Comparison of ENCODE assay signal across 1 cellular context in the genomic region with DNA sequence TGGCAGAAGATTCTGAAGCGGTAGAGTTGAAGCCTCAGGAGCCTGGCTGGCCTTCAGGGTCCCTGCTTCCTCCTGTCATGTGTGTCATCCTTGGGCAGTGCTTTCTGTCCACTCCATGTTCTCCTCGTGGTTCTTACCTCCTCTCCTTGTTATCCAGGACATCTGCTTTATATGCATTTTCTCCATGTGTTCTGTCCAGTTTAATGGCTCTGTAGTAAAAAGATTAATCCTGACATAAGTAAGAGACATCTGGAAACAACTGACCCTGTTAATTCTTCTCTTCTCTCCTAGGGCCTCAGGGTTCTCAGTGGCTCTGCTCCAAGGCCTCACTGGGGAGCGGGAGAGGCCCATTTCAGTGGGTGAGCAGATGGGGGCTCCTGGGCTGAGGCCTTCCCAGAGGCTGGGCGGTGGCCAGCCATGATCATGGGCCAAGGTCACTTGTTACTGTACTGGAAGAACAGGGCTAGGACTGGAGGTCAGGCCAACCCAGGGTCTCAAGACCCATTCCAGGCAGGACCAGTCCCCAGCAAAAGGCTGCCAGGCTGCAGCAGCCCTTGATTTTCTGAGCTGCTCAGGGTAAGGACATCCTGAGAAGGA.
TF ChIP-seq lines count a peak whose summit lies in the region.

No MANE protein-coding gene starts in this region.

TF ChIP-seq in K562, 482 proteins besides CTCF, POLR2A, EP300 and RAD21 (continued from another document):
- TF ChIP-seq, protein P1, sequence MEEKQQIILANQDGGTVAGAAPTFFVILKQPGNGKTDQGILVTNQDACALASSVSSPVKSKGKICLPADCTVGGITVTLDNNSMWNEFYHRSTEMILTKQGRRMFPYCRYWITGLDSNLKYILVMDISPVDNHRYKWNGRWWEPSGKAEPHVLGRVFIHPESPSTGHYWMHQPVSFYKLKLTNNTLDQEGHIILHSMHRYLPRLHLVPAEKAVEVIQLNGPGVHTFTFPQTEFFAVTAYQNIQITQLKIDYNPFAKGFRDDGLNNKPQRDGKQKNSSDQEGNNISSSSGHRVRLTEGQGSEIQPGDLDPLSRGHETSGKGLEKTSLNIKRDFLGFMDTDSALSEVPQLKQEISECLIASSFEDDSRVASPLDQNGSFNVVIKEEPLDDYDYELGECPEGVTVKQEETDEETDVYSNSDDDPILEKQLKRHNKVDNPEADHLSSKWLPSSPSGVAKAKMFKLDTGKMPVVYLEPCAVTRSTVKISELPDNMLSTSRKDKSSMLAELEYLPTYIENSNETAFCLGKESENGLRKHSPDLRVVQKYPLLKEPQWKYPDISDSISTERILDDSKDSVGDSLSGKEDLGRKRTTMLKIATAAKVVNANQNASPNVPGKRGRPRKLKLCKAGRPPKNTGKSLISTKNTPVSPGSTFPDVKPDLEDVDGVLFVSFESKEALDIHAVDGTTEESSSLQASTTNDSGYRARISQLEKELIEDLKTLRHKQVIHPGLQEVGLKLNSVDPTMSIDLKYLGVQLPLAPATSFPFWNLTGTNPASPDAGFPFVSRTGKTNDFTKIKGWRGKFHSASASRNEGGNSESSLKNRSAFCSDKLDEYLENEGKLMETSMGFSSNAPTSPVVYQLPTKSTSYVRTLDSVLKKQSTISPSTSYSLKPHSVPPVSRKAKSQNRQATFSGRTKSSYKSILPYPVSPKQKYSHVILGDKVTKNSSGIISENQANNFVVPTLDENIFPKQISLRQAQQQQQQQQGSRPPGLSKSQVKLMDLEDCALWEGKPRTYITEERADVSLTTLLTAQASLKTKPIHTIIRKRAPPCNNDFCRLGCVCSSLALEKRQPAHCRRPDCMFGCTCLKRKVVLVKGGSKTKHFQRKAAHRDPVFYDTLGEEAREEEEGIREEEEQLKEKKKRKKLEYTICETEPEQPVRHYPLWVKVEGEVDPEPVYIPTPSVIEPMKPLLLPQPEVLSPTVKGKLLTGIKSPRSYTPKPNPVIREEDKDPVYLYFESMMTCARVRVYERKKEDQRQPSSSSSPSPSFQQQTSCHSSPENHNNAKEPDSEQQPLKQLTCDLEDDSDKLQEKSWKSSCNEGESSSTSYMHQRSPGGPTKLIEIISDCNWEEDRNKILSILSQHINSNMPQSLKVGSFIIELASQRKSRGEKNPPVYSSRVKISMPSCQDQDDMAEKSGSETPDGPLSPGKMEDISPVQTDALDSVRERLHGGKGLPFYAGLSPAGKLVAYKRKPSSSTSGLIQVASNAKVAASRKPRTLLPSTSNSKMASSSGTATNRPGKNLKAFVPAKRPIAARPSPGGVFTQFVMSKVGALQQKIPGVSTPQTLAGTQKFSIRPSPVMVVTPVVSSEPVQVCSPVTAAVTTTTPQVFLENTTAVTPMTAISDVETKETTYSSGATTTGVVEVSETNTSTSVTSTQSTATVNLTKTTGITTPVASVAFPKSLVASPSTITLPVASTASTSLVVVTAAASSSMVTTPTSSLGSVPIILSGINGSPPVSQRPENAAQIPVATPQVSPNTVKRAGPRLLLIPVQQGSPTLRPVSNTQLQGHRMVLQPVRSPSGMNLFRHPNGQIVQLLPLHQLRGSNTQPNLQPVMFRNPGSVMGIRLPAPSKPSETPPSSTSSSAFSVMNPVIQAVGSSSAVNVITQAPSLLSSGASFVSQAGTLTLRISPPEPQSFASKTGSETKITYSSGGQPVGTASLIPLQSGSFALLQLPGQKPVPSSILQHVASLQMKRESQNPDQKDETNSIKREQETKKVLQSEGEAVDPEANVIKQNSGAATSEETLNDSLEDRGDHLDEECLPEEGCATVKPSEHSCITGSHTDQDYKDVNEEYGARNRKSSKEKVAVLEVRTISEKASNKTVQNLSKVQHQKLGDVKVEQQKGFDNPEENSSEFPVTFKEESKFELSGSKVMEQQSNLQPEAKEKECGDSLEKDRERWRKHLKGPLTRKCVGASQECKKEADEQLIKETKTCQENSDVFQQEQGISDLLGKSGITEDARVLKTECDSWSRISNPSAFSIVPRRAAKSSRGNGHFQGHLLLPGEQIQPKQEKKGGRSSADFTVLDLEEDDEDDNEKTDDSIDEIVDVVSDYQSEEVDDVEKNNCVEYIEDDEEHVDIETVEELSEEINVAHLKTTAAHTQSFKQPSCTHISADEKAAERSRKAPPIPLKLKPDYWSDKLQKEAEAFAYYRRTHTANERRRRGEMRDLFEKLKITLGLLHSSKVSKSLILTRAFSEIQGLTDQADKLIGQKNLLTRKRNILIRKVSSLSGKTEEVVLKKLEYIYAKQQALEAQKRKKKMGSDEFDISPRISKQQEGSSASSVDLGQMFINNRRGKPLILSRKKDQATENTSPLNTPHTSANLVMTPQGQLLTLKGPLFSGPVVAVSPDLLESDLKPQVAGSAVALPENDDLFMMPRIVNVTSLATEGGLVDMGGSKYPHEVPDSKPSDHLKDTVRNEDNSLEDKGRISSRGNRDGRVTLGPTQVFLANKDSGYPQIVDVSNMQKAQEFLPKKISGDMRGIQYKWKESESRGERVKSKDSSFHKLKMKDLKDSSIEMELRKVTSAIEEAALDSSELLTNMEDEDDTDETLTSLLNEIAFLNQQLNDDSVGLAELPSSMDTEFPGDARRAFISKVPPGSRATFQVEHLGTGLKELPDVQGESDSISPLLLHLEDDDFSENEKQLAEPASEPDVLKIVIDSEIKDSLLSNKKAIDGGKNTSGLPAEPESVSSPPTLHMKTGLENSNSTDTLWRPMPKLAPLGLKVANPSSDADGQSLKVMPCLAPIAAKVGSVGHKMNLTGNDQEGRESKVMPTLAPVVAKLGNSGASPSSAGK (IDR thresholded peaks at IDR 0.05): peak; percentile 38; the same call in 1 of the 2 replicates
- 0 out of 2 replicates have a peak, but pooled peaks have one; percentile 2 for TF ChIP-seq NR2C2 (CRISPR knock-in tag; IDR thresholded peaks at IDR 0.05)
- TF ChIP-seq NR2C2 (tag; IDR thresholded peaks at IDR 0.05): no peak
- no peak for TF ChIP-seq ZFP36 (IDR thresholded peaks at IDR 0.05; ENCODE audit: low read depth, low read length, partially characterized antibody)
- TF ChIP-seq, protein P2, sequence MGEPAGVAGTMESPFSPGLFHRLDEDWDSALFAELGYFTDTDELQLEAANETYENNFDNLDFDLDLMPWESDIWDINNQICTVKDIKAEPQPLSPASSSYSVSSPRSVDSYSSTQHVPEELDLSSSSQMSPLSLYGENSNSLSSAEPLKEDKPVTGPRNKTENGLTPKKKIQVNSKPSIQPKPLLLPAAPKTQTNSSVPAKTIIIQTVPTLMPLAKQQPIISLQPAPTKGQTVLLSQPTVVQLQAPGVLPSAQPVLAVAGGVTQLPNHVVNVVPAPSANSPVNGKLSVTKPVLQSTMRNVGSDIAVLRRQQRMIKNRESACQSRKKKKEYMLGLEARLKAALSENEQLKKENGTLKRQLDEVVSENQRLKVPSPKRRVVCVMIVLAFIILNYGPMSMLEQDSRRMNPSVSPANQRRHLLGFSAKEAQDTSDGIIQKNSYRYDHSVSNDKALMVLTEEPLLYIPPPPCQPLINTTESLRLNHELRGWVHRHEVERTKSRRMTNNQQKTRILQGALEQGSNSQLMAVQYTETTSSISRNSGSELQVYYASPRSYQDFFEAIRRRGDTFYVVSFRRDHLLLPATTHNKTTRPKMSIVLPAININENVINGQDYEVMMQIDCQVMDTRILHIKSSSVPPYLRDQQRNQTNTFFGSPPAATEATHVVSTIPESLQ (CRISPR knock-in tag; IDR thresholded peaks at IDR 0.05): 0 out of 2 replicates have a peak, but pooled peaks have one; percentile 50
- TF ChIP-seq ZNF175 (CRISPR knock-in tag; IDR thresholded peaks at IDR 0.05; ENCODE audit: low read depth): 0 out of 2 replicates have a peak, but pooled peaks have one; percentile 12
- 0 out of 2 replicates have a peak, but pooled peaks have one; percentile 1 for TF ChIP-seq ZNF316 (IDR thresholded peaks at IDR 0.05)
